In genomic region chrX:56802921-56803848, GRCh38 we compare ENCODE assay signal across 8 cellular contexts.
A peak's percentile ranks its signal among the peaks of the same experiment; 100 is the strongest.
DNase-seq lines count a peak whose midpoint lies in the region; ATAC-seq lines count a peak whose summit lies in the region.

No MANE protein-coding gene starts in this region.

- no peaks in the 10 kb centered on the region for H3K9me3 Mint-ChIP-seq in activated naive CD4-positive, alpha-beta T cell treated with anti-CD3 and anti-CD28 coated beads, Interleukin-2, amount 50 U/mL, for 72 hours

- no peak overlapping the region for H3K27ac Mint-ChIP-seq in activated naive CD4-positive, alpha-beta T cell treated with anti-CD3 and anti-CD28 coated beads, Interleukin-2, amount 50 U/mL, for 72 hours

- H3K36me3 Mint-ChIP-seq in activated naive CD4-positive, alpha-beta T cell treated with anti-CD3 and anti-CD28 coated beads, Interleukin-2, amount 50 U/mL, for 72 hours = peaks cover 0 to 14% of the 10 kb centered on the region in 2 donors

- peak; percentile 29 to 89 (median 78) for DNase-seq in C1 segment of cervical spinal cord (lab: John Stamatoyannopoulos, UW)
- peak; percentile 4 for DNase-seq in RPMI8226
- peak in 1 of 2 donors; percentile 37 for DNase-seq in activated naive CD4-positive, alpha-beta T cell treated with anti-CD3 and anti-CD28 coated beads, Interleukin-2, amount 50 U/mL, for 72 hours (ENCODE audit: low spot score in 2 of 2)
- peak; percentile 58 for DNase-seq in glomerular endothelial cell (ENCODE audit: extremely low read depth, low read depth, low spot score)
- peak; percentile 91 for DNase-seq in pons (ENCODE audit: low spot score)
- DNase-seq in AML-193 (lab: John Stamatoyannopoulos, UW) = no peak
- no peak for DNase-seq in SW 1271 (lab: John Stamatoyannopoulos, UW)

- peak; percentile 42 for ATAC-seq in HG02763 (IDR thresholded peaks at IDR 0.05; ENCODE audit: unreplicated experiment)
- ATAC-seq in activated naive CD4-positive, alpha-beta T cell treated with anti-CD3 and anti-CD28 coated beads, Interleukin-2, amount 50 U/mL, for 72 hours = peak; percentile 28 to 57

Comparison
In these comparisons a context has a peak if more than half of its experiments do, and no peak if none do; other contexts are left out.
1. DNase-seq: peak in C1 segment of cervical spinal cord (14 of 14), RPMI8226 (single experiment), glomerular endothelial cell (single experiment) and pons (single experiment); none in AML-193 (0 of 2) and SW 1271 (0 of 2).